Comparison of ENCODE assay signal across 8 cellular contexts in the genomic region with DNA sequence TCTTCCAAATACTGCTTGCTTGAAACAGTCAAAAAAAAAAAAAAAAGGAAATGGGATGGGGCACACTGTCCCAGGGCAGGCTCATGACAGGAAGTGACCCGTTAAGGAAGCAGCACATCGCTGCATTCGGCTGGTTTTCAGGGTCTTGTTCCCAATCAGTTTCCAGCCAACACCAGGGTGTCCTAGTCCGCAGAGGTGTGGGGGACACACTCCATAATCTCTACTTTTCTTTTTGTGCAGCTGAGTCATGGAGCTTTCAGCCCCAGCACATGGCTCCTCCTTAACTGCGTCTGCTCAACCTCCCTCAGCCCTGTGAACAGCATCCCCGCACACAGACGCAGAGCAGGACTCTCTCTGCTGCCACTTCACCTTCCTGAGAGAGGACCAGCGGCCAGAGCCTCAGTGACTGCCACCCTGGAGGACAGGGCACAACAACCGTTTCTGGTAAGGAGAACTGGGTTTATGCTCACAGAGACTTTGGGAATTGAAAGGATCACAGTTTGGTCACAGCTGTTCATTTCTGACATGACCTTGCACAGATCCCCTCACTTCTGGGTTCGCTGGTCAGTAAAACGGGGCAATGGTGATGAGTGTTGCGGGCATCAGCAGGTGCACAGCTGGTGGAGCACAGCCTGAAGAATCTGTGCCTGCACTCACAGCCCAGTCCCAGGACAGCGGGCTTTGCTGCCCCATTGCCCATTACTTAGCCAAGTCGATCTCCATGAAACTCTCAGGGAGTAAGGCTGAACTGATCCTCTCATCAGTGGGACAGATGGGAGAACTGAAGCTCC. TPM values are rescaled to one million over a fixed set of nuclear protein-coding genes. Genes with fewer than 3 reads are reported as not detected.
A peak's percentile ranks its signal among the peaks of the same experiment; 100 is the strongest.
DNase-seq lines count a peak whose midpoint lies in the region; ATAC-seq and TF ChIP-seq lines count a peak whose summit lies in the region.

GIMAP5 (plus strand) TSS at position 154 of the 791 bp plus-strand sequence. CDS start 3,467 bp downstream, outside the sequence.

- H2BK15ac ChIP-seq in H9 (ENCODE audit: low read depth, low read length): no peak within 1 kb of the TSS

- no peak within 1 kb of the TSS for H3K18ac ChIP-seq in H9 (ENCODE audit: insufficient read length, low read depth, low read length)

- H3K4me1 Mint-ChIP-seq in activated CD8-positive, alpha-beta memory T cell treated with anti-CD3 and anti-CD28 coated beads, Interleukin-2, amount 10 ng/mL, durations not matched to agents 7 days and 5 days: peaks cover 83% of the 10 kb centered on the region
- peaks cover 5 to 7% of the 10 kb centered on the region in 2 experiments; a peak in 3 of 4 replicates for H3K4me1 Mint-ChIP-seq in H9

- CTCF ChIA-PET in activated CD8-positive, alpha-beta memory T cell treated with anti-CD3 and anti-CD28 coated beads, Interleukin-2, amount 10 ng/mL, durations not matched to agents 7 days and 5 days (lab: Charles Lee): interaction anchor here (0.8 to 3.3 kb wide), 11 partner anchors 11 to 288 kb away, joined by 3 to 24 read pairs (median 4); partner anchors contain the start of genes GIMAP1, GIMAP2 and GIMAP8

- H3K56ac ChIP-seq in H9 (ENCODE audit: insufficient read length, low read depth, low read length): no peak within 1 kb of the TSS

- H2BK12ac ChIP-seq in H9 (ENCODE audit: insufficient read length, low read depth, low read length): no peak within 1 kb of the TSS

- no peak for TF ChIP-seq POLR2A in suprapubic skin (IDR thresholded peaks at IDR 0.05)

- no peak within 1 kb of the TSS for H3K23ac ChIP-seq in H9 (ENCODE audit: insufficient read length, low read depth, low read length)

- H2BK20ac ChIP-seq in H9 (ENCODE audit: low read depth, low read length, poor library complexity, severe bottlenecking): no peak within 1 kb of the TSS

- DNase-seq in GM13976 (ENCODE audit: low spot score): peak; percentile 31
- peak; percentile 79 for DNase-seq in activated CD8-positive, alpha-beta memory T cell treated with anti-CD3 and anti-CD28 coated beads, Interleukin-2, amount 10 ng/mL, durations not matched to agents 7 days and 5 days
- DNase-seq in right atrium auricular region (ENCODE audit: low spot score): no peak
- DNase-seq in suprapubic skin (ENCODE audit: low spot score in 2 of 2): no peak
- DNase-seq in H9: no peak
- DNase-seq in SW 1271 (lab: John Stamatoyannopoulos, UW): no peak

- H3K79me1 ChIP-seq in H9 (ENCODE audit: insufficient read depth, low read depth, low read length, poor library complexity, severe bottlenecking): no peaks in the 10 kb centered on the region

- H3K27me3 ChIP-seq in right atrium auricular region (no peaks in the 10 kb centered on the region), suprapubic skin (no peaks in the 10 kb centered on the region), H9 (ENCODE audit: insufficient read depth, low read length) (peaks cover 93% of the 10 kb centered on the region)

- H3K4ac ChIP-seq in H9 (ENCODE audit: low read depth, low read length): no peak within 1 kb of the TSS

- H3K14ac ChIP-seq in H9 (ENCODE audit: insufficient read depth, low read length): no peak within 1 kb of the TSS

- WGBS in suprapubic skin: 59% methylated on average over 11 of the region's 14 CpGs
- no CpG with 5 or more reads among the region's 14 CpGs for WGBS in H9 (ENCODE audit: extremely low coverage, insufficient read length, low lambda C conversion rate)

- H3K27me3 Mint-ChIP-seq in activated CD8-positive, alpha-beta memory T cell treated with anti-CD3 and anti-CD28 coated beads, Interleukin-2, amount 10 ng/mL, durations not matched to agents 7 days and 5 days: no peaks in the 10 kb centered on the region
- H3K27me3 Mint-ChIP-seq in H9 (ENCODE audit: low read depth): peaks cover 100% of the 10 kb centered on the region

- H2AFZ ChIP-seq in H9 (ENCODE audit: low read length): no peak within 1 kb of the TSS

- H3K27ac Mint-ChIP-seq in activated CD8-positive, alpha-beta memory T cell treated with anti-CD3 and anti-CD28 coated beads, Interleukin-2, amount 10 ng/mL, durations not matched to agents 7 days and 5 days: peak within 1 kb of the TSS; percentile 98
- H3K27ac Mint-ChIP-seq in H9: no peak within 1 kb of the TSS; a peak in 1 of 7 replicates

- H2AK5ac ChIP-seq in H9 (ENCODE audit: insufficient read length, low read length): no peak within 1 kb of the TSS

- peak within 1 kb of the TSS; percentile 67 to 70 for H3K27ac ChIP-seq in right atrium auricular region
- H3K27ac ChIP-seq in suprapubic skin: peak within 1 kb of the TSS; percentile 68
- no peak within 1 kb of the TSS for H3K27ac ChIP-seq in H9 (ENCODE audit: insufficient read length, low read depth, low read length)

- H3K23me2 ChIP-seq in H9 (ENCODE audit: insufficient read length, low read depth, low read length, poor library complexity, severe bottlenecking): no peaks in the 10 kb centered on the region

- H3K9me3 Mint-ChIP-seq in activated CD8-positive, alpha-beta memory T cell treated with anti-CD3 and anti-CD28 coated beads, Interleukin-2, amount 10 ng/mL, durations not matched to agents 7 days and 5 days (ENCODE audit: low read depth): no peaks in the 10 kb centered on the region
- H3K9me3 Mint-ChIP-seq in H9: peaks cover 16 to 35% of the 10 kb centered on the region in 2 experiments

- H3K4me3 ChIP-seq in right atrium auricular region (peak within 1 kb of the TSS; percentile 36 to 50), suprapubic skin (peak within 1 kb of the TSS; percentile 48)

- H3K9ac ChIP-seq in H9 (ENCODE audit: extremely low read depth, insufficient read length, low read length): no peak within 1 kb of the TSS

- no peak for TF ChIP-seq CTCF in GM13976 (IDR thresholded peaks at IDR 0.05; ENCODE audit: borderline replicate concordance, control extremely low read depth, extremely low read depth, insufficient read depth, missing control alignments)
- TF ChIP-seq CTCF in right atrium auricular region (IDR thresholded peaks at IDR 0.05): no peak
- TF ChIP-seq CTCF in suprapubic skin (IDR thresholded peaks at IDR 0.05): no peak
- no peak for TF ChIP-seq CTCF in H9 (conservative IDR thresholded peaks at IDR 0.05)

- peaks cover 0 to 7% of the 10 kb centered on the region in 2 donors for H3K4me1 ChIP-seq in right atrium auricular region
- peaks cover 5% of the 10 kb centered on the region for H3K4me1 ChIP-seq in suprapubic skin
- H3K4me1 ChIP-seq in H9 (ENCODE audit: insufficient read depth, low read length): no peaks in the 10 kb centered on the region

- H3K9me3 ChIP-seq in right atrium auricular region: no peaks in the 10 kb centered on the region
- no peaks in the 10 kb centered on the region for H3K9me3 ChIP-seq in suprapubic skin
- H3K9me3 ChIP-seq in H9 (ENCODE audit: control insufficient read depth, low read depth, low read length): peaks cover 7% of the 10 kb centered on the region

- no peak within 1 kb of the TSS for H3T11ph ChIP-seq in H9 (ENCODE audit: low read length)

- H3K79me2 ChIP-seq in H9 (ENCODE audit: insufficient read depth, low read length): no peaks in the 10 kb centered on the region

- H3K36me3 Mint-ChIP-seq in activated CD8-positive, alpha-beta memory T cell treated with anti-CD3 and anti-CD28 coated beads, Interleukin-2, amount 10 ng/mL, durations not matched to agents 7 days and 5 days: peaks cover 48% of the 10 kb centered on the region
- no peaks in the 10 kb centered on the region for H3K36me3 Mint-ChIP-seq in H9 (ENCODE audit: insufficient read depth in 1 of 3, low read depth in 3 of 3)

- no peak within 1 kb of the TSS for H2BK120ac ChIP-seq in H9 (ENCODE audit: low read depth, low read length, poor library complexity, severe bottlenecking)

- ATAC-seq in HG03066 (IDR thresholded peaks at IDR 0.05; ENCODE audit: low read depth, unreplicated experiment) (peak; percentile 63), HG02870 (IDR thresholded peaks at IDR 0.05; ENCODE audit: unreplicated experiment) (no peak)
- peak; percentile 65 for ATAC-seq in activated CD8-positive, alpha-beta memory T cell treated with anti-CD3 and anti-CD28 coated beads, Interleukin-2, amount 10 ng/mL, durations not matched to agents 7 days and 5 days

- peaks cover 9% of the 10 kb centered on the region for H3K36me3 ChIP-seq in right atrium auricular region
- no peaks in the 10 kb centered on the region for H3K36me3 ChIP-seq in suprapubic skin

- no peak within 1 kb of the TSS for H3K4me2 ChIP-seq in H9 (ENCODE audit: insufficient read depth, insufficient read length, low read length)

- no peak within 1 kb of the TSS for H4K91ac ChIP-seq in H9 (ENCODE audit: insufficient read length, low read depth, low read length)

- no peak within 1 kb of the TSS for H4K8ac ChIP-seq in H9 (replicated peaks; ENCODE audit: insufficient read length, low read depth, low read length)

- in situ Hi-C loops in GM13976 (cut with MboI; ENCODE audit: low sequenced_read_pairs, unreplicated experiment): no loop called here

- H4K20me1 ChIP-seq in H9 (ENCODE audit: control insufficient read depth, insufficient read depth, insufficient read length): no peaks in the 10 kb centered on the region

- H4K5ac ChIP-seq in H9 (ENCODE audit: insufficient read length, low read depth, low read length): no peak within 1 kb of the TSS

- no peak within 1 kb of the TSS for H2BK5ac ChIP-seq in H9 (ENCODE audit: insufficient read length, low read length)

- H3K4me3 Mint-ChIP-seq in activated CD8-positive, alpha-beta memory T cell treated with anti-CD3 and anti-CD28 coated beads, Interleukin-2, amount 10 ng/mL, durations not matched to agents 7 days and 5 days: peak within 1 kb of the TSS; percentile 94
- H3K4me3 Mint-ChIP-seq in H9: no peak within 1 kb of the TSS

- TF ChIP-seq EP300 in suprapubic skin (IDR thresholded peaks at IDR 0.05): no peak

RNA-seq across cellular contexts. Expression of gene GIMAP5, which starts in this region (rescaled TPM):
- 10 to 100 TPM; 41.0 to 42.5 TPM for total RNA-seq in activated CD8-positive, alpha-beta memory T cell treated with anti-CD3 and anti-CD28 coated beads, Interleukin-2, amount 10 ng/mL, durations not matched to agents 7 days and 5 days
- 10 to 100 TPM; 14.5 to 22.2 TPM for total RNA-seq in right atrium auricular region
- 10 to 100 TPM in 1 of 4 donors, 1 to 10 TPM in 3; 2.8 to 15.0 (median 7.7) TPM for total RNA-seq in suprapubic skin
- total RNA-seq in H9 (2021): not detected in 2 replicates

Comparison
In these comparisons a context has a peak if more than half of its experiments do, and no peak if none do; other contexts are left out.
1. DNase-seq: peak in GM13976 (single experiment) and activated CD8-positive, alpha-beta memory T cell treated with anti-CD3 and anti-CD28 coated beads, Interleukin-2, amount 10 ng/mL, durations not matched to agents 7 days and 5 days (single experiment); none in right atrium auricular region (single experiment), suprapubic skin (0 of 2), H9 (single experiment) and SW 1271 (0 of 2).